In genomic region chr6:160261991-160262718, GRCh38 we compare ENCODE assay signal across 18 cellular contexts. TPM values are rescaled to one million over a fixed set of nuclear protein-coding genes. Genes with fewer than 3 reads are reported as not detected.
A peak's percentile ranks its signal among the peaks of the same experiment; 100 is the strongest.
DNase-seq lines count a peak whose midpoint lies in the region; ATAC-seq and TF ChIP-seq lines count a peak whose summit lies in the region.
"Had no signal": no experiment of that assay in that cellular context is flagged by ENCODE, and none has a peak within 500 bp of the region (broad histone marks: within the 10 kb centered on the region; RNA-seq: fewer than 3 reads in every experiment).

No MANE protein-coding gene starts in this region.

- H3K4me3 ChIP-seq in fibroblast of the aortic adventitia (ENCODE audit: low read depth, low read length) (no peak overlapping the region), smooth muscle cell (no peak overlapping the region)
- H3K4me3 ChIP-seq: tibial artery had no signal

- H3F3A ChIP-seq in smooth muscle cell (ENCODE audit: low read depth) = peaks cover 12% of the 10 kb centered on the region

- H3K36me3 ChIP-seq in smooth muscle cell (ENCODE audit: low read depth) = no peaks in the 10 kb centered on the region
- H3K36me3 ChIP-seq: brain microvascular endothelial cell, tibial artery had no signal

- H3K27me3 ChIP-seq in smooth muscle cell (ENCODE audit: low read depth) = no peaks in the 10 kb centered on the region
- H3K27me3 ChIP-seq: brain microvascular endothelial cell, tibial artery had no signal

- H3K4me1 ChIP-seq in smooth muscle cell (ENCODE audit: low read depth) = peaks cover 16% of the 10 kb centered on the region
- H3K4me1 ChIP-seq: tibial artery had no signal

- DNase-seq in DMS53 (lab: John Stamatoyannopoulos, UW) = peak; percentile 5
- no peak for DNase-seq in DMS53 treated with DMSO at 0.1 percent for 48 hours (lab: John Stamatoyannopoulos, UW; ENCODE audit: unreplicated experiment)
- peak; percentile 54 for DNase-seq in RPMI7951 (ENCODE audit: low read depth)
- DNase-seq in fibroblast of the aortic adventitia (ENCODE audit: low read depth) = no peak
- no peak for DNase-seq in smooth muscle cell (lab: John Stamatoyannopoulos, UW; ENCODE audit: unreplicated experiment)
- DNase-seq in NCI-H526 (lab: John Stamatoyannopoulos, UW) = no peak
- DNase-seq: activated CD8-positive, alpha-beta memory T cell treated with anti-CD3 and anti-CD28 coated beads for 24 hours; activated gamma-delta T cell treated with Interleukin-2 at 50 U/mL for 16 hours; brain microvascular endothelial cell; GOT3; hypothalamus; NCI-H1048; occipital lobe; T-helper 9 cell had no signal

- TF ChIP-seq CTCF in fibroblast of the aortic adventitia (IDR thresholded peaks at IDR 0.05; ENCODE audit: insufficient read depth, low read length) (peak; percentile 21), smooth muscle cell (IDR thresholded peaks at IDR 0.05; ENCODE audit: borderline replicate concordance, insufficient read depth, poor library complexity, severe bottlenecking) (peak; percentile 15)

- H2AFZ ChIP-seq in smooth muscle cell (ENCODE audit: low read depth) = peak overlapping the region; percentile 26

- 76% methylated on average over 8 of the region's 8 CpGs for WGBS in smooth muscle cell (ENCODE audit: low lambda C conversion rate)

- H3K9ac ChIP-seq in smooth muscle cell (ENCODE audit: low read depth) = no peak overlapping the region

- no peak for ATAC-seq in HG03378 (IDR thresholded peaks at IDR 0.05; ENCODE audit: unreplicated experiment)
- ATAC-seq in activated CD4-positive, CD25-positive, alpha-beta regulatory T cell treated with anti-CD3 and anti-CD28 coated beads, Interleukin-2, amount 50 U/mL, for 24 hours = no peak

- no peaks in the 10 kb centered on the region for H4K20me1 ChIP-seq in smooth muscle cell (ENCODE audit: low read depth)

- H3K79me2 ChIP-seq in smooth muscle cell (ENCODE audit: low read depth) = no peaks in the 10 kb centered on the region

- no peak overlapping the region for H3K4me2 ChIP-seq in smooth muscle cell

- peak overlapping the region; percentile 37 for H3K27ac ChIP-seq in smooth muscle cell (ENCODE audit: low read depth)
- H3K27ac ChIP-seq: brain microvascular endothelial cell, tibial artery had no signal

- no peaks in the 10 kb centered on the region for H3K9me3 ChIP-seq in smooth muscle cell (replicated peaks; ENCODE audit: low read depth)
- H3K9me3 ChIP-seq: tibial artery had no signal

RNA-seq across cellular contexts. Expression of gene SLC22A2, which starts 3.5 kb away (rescaled TPM):
- not detected in 2 replicates for total RNA-seq in RPMI7951 (2014; rRNA removed; shearing (Covaris generic))
- total RNA-seq in fibroblast of the aortic adventitia (ENCODE audit: low replicate concordance) (not detected in 2 replicates), smooth muscle cell (3.5 and 7.0 TPM in 2 replicates)
- polyA plus RNA-seq in smooth muscle cell = 5.8 and 7.0 TPM in 2 replicates
- total RNA-seq: lung microvascular endothelial cell had no signal

Comparison
In these comparisons a context has a peak if more than half of its experiments do, and no peak if none do; other contexts are left out.
1. DNase-seq: peak in DMS53 (single experiment) and RPMI7951 (single experiment); none in DMS53 treated with DMSO at 0.1 percent for 48 hours (single experiment), fibroblast of the aortic adventitia (single experiment), smooth muscle cell (single experiment) and NCI-H526 (0 of 2).